In the genomic region with DNA sequence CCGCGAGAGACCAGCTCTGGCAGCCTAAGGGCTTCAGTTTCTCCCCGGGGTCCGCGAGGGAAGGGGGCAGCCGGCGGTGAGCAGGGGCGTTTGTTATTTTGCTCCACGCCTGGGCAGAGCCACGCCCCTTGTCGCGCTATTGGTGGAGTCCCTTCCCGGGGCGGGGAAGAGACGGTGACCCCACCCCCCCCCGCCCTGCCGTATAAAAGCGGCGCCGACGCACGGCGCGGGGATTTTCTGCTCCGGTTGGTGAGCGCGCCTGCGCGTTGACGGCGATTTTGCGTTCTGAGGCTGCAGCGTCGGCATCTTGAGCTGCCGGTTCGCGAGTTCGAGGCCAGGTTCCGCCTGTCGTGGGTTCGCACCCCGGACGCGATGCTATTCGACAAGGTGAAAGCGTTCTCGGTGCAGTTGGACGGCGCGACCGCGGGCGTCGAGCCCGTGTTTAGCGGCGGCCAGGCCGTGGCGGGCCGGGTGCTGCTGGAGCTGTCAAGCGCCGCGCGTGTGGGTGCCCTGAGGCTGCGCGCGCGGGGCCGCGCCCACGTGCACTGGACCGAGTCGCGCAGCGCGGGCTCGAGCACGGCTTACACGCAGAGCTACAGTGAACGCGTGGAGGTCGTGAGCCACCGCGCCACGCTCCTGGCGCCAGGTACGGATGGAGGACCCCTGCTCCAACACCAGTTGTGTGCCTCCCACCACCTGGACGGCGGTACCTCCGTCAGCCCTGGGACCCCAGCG, we compare ENCODE assay signal across 8 cellular contexts. TPM values are rescaled to one million over a fixed set of nuclear protein-coding genes. Genes with fewer than 3 reads are reported as not detected.
DNase-seq lines count a peak whose midpoint lies in the region; ATAC-seq, FAIRE-seq and TF ChIP-seq lines count a peak whose summit lies in the region.

A gene (plus strand): TSS at position 232 of the 735 bp plus-strand sequence. CDS start 141 bp downstream, at position 373.

- peaks cover 2% of the 10 kb centered on the region for H3K36me3 Mint-ChIP-seq in mesothelial cell of epicardium

- peaks cover 6% of the 10 kb centered on the region for H3K4me1 Mint-ChIP-seq in mesothelial cell of epicardium

- POLR2A ChIA-PET in endothelial cell of umbilical vein (lab: Charles Lee): interaction anchor here (0.6 to 1.2 kb wide), 3 partner anchors 47 to 244 kb away, joined by 3 to 5 read pairs (median 3); no protein-coding TSS in a partner anchor

- dilution Hi-C loops in endothelial cell of umbilical vein (cut with MboI; ENCODE audit: extremely low pct_ligation_motif_present, low sequenced_read_pairs): no loop called here

- peak within 1 kb of the TSS in 2 of 3 experiments; percentile 18 to 46 for H3K4me3 ChIP-seq in endothelial cell of umbilical vein (replicated peaks in 1 of 3; ENCODE audit: insufficient read depth in 1 of 3, low read depth in 1 of 3, low read length in 3 of 3)

- peak within 1 kb of the TSS; percentile 22 for H2AFZ ChIP-seq in endothelial cell of umbilical vein (ENCODE audit: low read depth, low read length)

- H3K36me3 ChIP-seq in endothelial cell of umbilical vein (ENCODE audit: control insufficient read depth in 2 of 2, extremely low read depth in 1 of 2, insufficient read depth in 2 of 2, low read length in 2 of 2): peaks cover 0 to 20% of the 10 kb centered on the region in 2 experiments

- H3K27me3 Mint-ChIP-seq in mesothelial cell of epicardium (ENCODE audit: low read depth): peaks cover 10% of the 10 kb centered on the region

- no peaks in the 10 kb centered on the region for H3K27me3 ChIP-seq in endothelial cell of umbilical vein (ENCODE audit: control insufficient read depth in 2 of 2, insufficient read depth in 2 of 2, low read length in 2 of 2)

- H3K9me1 ChIP-seq in endothelial cell of umbilical vein (replicated peaks; ENCODE audit: control insufficient read depth, extremely low read depth, insufficient read depth, low read length): no peaks in the 10 kb centered on the region

- H3K79me2 ChIP-seq in endothelial cell of umbilical vein (ENCODE audit: control insufficient read depth, insufficient read depth, low read length): peaks cover 2% of the 10 kb centered on the region

- H3K9ac ChIP-seq in endothelial cell of umbilical vein (replicated peaks; ENCODE audit: extremely low read depth, insufficient read depth, low read length): no peak within 1 kb of the TSS

- BruUV-seq in endothelial cell of umbilical vein (replicated peaks; lab: Mats Ljungman, UMichigan): TSS peak; percentile 33

- DNase-seq in ELF-1 (ENCODE audit: low read depth, low spot score) (peak; percentile 94), NCI-H82 (lab: John Stamatoyannopoulos, UW) (peak; percentile 95), activated T-cell treated with anti-CD3 and anti-CD28 coated beads for 1 hour (ENCODE audit: low read depth) (peak; percentile 86), endothelial cell of umbilical vein (ENCODE audit: low read depth, low spot score) (peak; percentile 92), mesothelial cell of epicardium (ENCODE audit: low spot score in 2 of 2, unreplicated experiment in 2 of 2) (peak; percentile 84 to 85), NCI-H2196 (lab: John Stamatoyannopoulos, UW; ENCODE audit: unreplicated experiment) (no peak)
- DNase-seq in stimulated activated CD8-positive, alpha-beta memory T cell treated with anti-CD3 and anti-CD28 coated beads, Interleukin-15, amount 100 ng/mL, for 1 hour (ENCODE audit: low read depth): peak; percentile 67

- H3K9me3 ChIP-seq in endothelial cell of umbilical vein (replicated peaks; ENCODE audit: control insufficient read depth, insufficient read depth, low read length): no peaks in the 10 kb centered on the region

- H3K4me3 Mint-ChIP-seq in mesothelial cell of epicardium: peak within 1 kb of the TSS; percentile 77

- peak within 1 kb of the TSS; percentile 95 for H3K27ac Mint-ChIP-seq in mesothelial cell of epicardium

- peak; percentile 94 for FAIRE-seq in endothelial cell of umbilical vein (lab: Jason Lieb, UNC)

- peak; percentile 66 for ATAC-seq in HG03097 (IDR thresholded peaks at IDR 0.05; ENCODE audit: low FRiP score, unreplicated experiment)

- H3K27ac ChIP-seq in endothelial cell of umbilical vein (ENCODE audit: insufficient read depth, low read depth, low read length): peak within 1 kb of the TSS; percentile 22

- H3K4me1 ChIP-seq in endothelial cell of umbilical vein (ENCODE audit: control insufficient read depth, extremely low read depth, insufficient read depth, low read length): peaks cover 7% of the 10 kb centered on the region

- CTCF ChIA-PET in endothelial cell of umbilical vein (lab: Charles Lee): interaction anchor here (0.7 to 3.0 kb wide), 12 partner anchors 10 to 243 kb away, joined by 3 to 61 read pairs (median 4); no protein-coding TSS in a partner anchor

- TF ChIP-seq CTCF in endothelial cell of umbilical vein (IDR thresholded peaks at IDR 0.05; ENCODE audit: extremely low read depth in 1 of 2, insufficient read depth in 1 of 2, low read depth in 1 of 2, low read length in 2 of 2) (no peak), mesothelial cell of epicardium (IDR thresholded peaks at IDR 0.05; ENCODE audit: unreplicated experiment) (no peak)

- intact Hi-C loops in endothelial cell of umbilical vein (cut with micrococcal nuclease): loop anchor here (1.0 to 5.0 kb wide), 6 partner anchors 13 to 244 kb away; no protein-coding TSS in a partner anchor

- no peaks in the 10 kb centered on the region for H3K9me3 Mint-ChIP-seq in mesothelial cell of epicardium

- no peaks in the 10 kb centered on the region for H4K20me1 ChIP-seq in endothelial cell of umbilical vein (replicated peaks; ENCODE audit: control insufficient read depth, extremely low read depth, insufficient read depth, low read length)

- peak; percentile 63 for TF ChIP-seq POLR2A in endothelial cell of umbilical vein (IDR thresholded peaks at IDR 0.05; ENCODE audit: low read depth, low read length)

- H3K4me2 ChIP-seq in endothelial cell of umbilical vein (ENCODE audit: insufficient read depth, low read length): peak within 1 kb of the TSS; percentile 48

TF ChIP-seq in endothelial cell of umbilical vein, 7 proteins besides CTCF, POLR2A, EP300 and RAD21:
- TF ChIP-seq POLR2AphosphoS5 (IDR thresholded peaks at IDR 0.05; ENCODE audit: insufficient read depth, low read depth, low read length): peak; percentile 71
- no peak for TF ChIP-seq GATA2 (IDR thresholded peaks at IDR 0.05; ENCODE audit: insufficient read depth, insufficient read length, low read depth, low read length)

RNA-seq across cellular contexts. Expression of the gene that starts here (rescaled TPM):
- total RNA-seq in endothelial cell of umbilical vein: 17.2 and 17.4 TPM in 2 replicates
- 10.2 and 12.4 TPM in 2 replicates for polyA plus RNA-seq in endothelial cell of umbilical vein
- 8.4 and 9.5 TPM in 2 replicates for polyA plus RNA-seq in endothelial cell of umbilical vein (2011; cell fraction: cytosol; rRNA removed)
- polyA plus RNA-seq in endothelial cell of umbilical vein (2011; cell fraction: nucleus; rRNA removed): 20.7 and 22.0 TPM in 2 replicates
- polyA plus RNA-seq in endothelial cell of umbilical vein (2012): 6.3 and 10.6 TPM in 2 replicates
- 6.0 and 8.6 TPM in 2 replicates for polyA minus RNA-seq in endothelial cell of umbilical vein
- polyA minus RNA-seq in endothelial cell of umbilical vein (2011; cell fraction: cytosol; rRNA and poly(A)+ RNA removed): 14.2 TPM
- 9.4 and 13.4 TPM in 2 replicates for polyA minus RNA-seq in endothelial cell of umbilical vein (2011; cell fraction: nucleus; rRNA and poly(A)+ RNA removed)
- 2.9 to 4.0 TPM (median 2.9 TPM) in 3 replicates for total RNA-seq in mesothelial cell of epicardium
